In genomic region chr17:43943769-43944418, GRCh38 we compare ENCODE assay signal across 1 cellular context.
A peak's percentile ranks its signal among the peaks of the same experiment; 100 is the strongest.
TF ChIP-seq lines count a peak whose summit lies in the region.

No MANE protein-coding gene starts in this region.

TF ChIP-seq in K562, 482 proteins besides CTCF, POLR2A, EP300 and RAD21 (continued from another document):
- TF ChIP-seq, protein P1, sequence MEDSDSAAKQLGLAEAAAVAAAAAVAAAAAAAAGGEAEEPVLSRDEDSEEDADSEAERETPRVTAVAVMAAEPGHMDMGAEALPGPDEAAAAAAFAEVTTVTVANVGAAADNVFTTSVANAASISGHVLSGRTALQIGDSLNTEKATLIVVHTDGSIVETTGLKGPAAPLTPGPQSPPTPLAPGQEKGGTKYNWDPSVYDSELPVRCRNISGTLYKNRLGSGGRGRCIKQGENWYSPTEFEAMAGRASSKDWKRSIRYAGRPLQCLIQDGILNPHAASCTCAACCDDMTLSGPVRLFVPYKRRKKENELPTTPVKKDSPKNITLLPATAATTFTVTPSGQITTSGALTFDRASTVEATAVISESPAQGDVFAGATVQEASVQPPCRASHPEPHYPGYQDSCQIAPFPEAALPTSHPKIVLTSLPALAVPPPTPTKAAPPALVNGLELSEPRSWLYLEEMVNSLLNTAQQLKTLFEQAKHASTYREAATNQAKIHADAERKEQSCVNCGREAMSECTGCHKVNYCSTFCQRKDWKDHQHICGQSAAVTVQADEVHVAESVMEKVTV (CRISPR knock-in tag; IDR thresholded peaks at IDR 0.05): peak; percentile 72
- TF ChIP-seq STAG1 (CRISPR knock-in tag; IDR thresholded peaks at IDR 0.05; ENCODE audit: borderline replicate concordance) (peak; percentile 66; the same call in 1 of the 2 replicates), ATF3 (IDR thresholded peaks at IDR 0.05) (no peak), ATF3 (CRISPR knock-in tag; conservative IDR thresholded peaks at IDR 0.05) (0 out of 2 replicates have a peak, but pooled peaks have one; percentile 39), SIRT6 (IDR thresholded peaks at IDR 0.05; ENCODE audit: low read depth, low read length) (no peak), YY1 (IDR thresholded peaks at IDR 0.05; ENCODE audit: borderline replicate concordance in 1 of 3, control insufficient read depth in 1 of 3, extremely low read depth in 1 of 3, insufficient read depth in 3 of 3, insufficient read length in 1 of 3, insufficient replicate concordance in 2 of 3, low read depth in 1 of 3, low read length in 2 of 3) (peak in 1 of 3 experiments; percentile 21), SMC3 (conservative IDR thresholded peaks at IDR 0.05; ENCODE audit: insufficient read depth, low read depth, low read length) (peak; percentile 95), ZBTB43 (CRISPR knock-in tag; IDR thresholded peaks at IDR 0.05) (0 out of 2 replicates have a peak, but pooled peaks have one; percentile 39), JUND (IDR thresholded peaks at IDR 0.05; ENCODE audit: borderline replicate concordance, low read depth, low read length) (peak; percentile 21; the same call in 1 of the 2 replicates), JUND (tag; IDR thresholded peaks at IDR 0.05; ENCODE audit: borderline replicate concordance, low read depth, low read length) (no peak; the same call in 2 of the 3 replicates), ARID2 (IDR thresholded peaks at IDR 0.05) (0 out of 2 replicates have a peak, but pooled peaks have one; percentile 22), RB1 (IDR thresholded peaks at IDR 0.05; ENCODE audit: low read depth) (peak; percentile 68; the same call in 1 of the 2 replicates), SAFB (IDR thresholded peaks at IDR 0.05; ENCODE audit: borderline replicate concordance, low read depth, low read length) (no peak)
- TF ChIP-seq, protein P2, sequence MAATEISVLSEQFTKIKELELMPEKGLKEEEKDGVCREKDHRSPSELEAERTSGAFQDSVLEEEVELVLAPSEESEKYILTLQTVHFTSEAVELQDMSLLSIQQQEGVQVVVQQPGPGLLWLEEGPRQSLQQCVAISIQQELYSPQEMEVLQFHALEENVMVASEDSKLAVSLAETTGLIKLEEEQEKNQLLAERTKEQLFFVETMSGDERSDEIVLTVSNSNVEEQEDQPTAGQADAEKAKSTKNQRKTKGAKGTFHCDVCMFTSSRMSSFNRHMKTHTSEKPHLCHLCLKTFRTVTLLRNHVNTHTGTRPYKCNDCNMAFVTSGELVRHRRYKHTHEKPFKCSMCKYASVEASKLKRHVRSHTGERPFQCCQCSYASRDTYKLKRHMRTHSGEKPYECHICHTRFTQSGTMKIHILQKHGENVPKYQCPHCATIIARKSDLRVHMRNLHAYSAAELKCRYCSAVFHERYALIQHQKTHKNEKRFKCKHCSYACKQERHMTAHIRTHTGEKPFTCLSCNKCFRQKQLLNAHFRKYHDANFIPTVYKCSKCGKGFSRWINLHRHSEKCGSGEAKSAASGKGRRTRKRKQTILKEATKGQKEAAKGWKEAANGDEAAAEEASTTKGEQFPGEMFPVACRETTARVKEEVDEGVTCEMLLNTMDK (IDR thresholded peaks at IDR 0.05; ENCODE audit: borderline replicate concordance, insufficient read depth, low read depth, low read length, poor library complexity, severe bottlenecking): peak; percentile 18
